In genomic region chr10:100373298-100374136, GRCh38 we compare ENCODE assay signal across 8 cellular contexts. TPM values are rescaled to one million over a fixed set of nuclear protein-coding genes. Genes with fewer than 3 reads are reported as not detected.
A peak's percentile ranks its signal among the peaks of the same experiment; 100 is the strongest.
DNase-seq lines count a peak whose midpoint lies in the region; ATAC-seq and TF ChIP-seq lines count a peak whose summit lies in the region.

No MANE protein-coding gene starts in this region.

- TF ChIP-seq CTCF in osteocyte (IDR thresholded peaks at IDR 0.05) = no peak

- POLR2A ChIA-PET in activated naive CD8-positive, alpha-beta T cell treated with anti-CD3 and anti-CD28 coated beads, Interleukin-2, amount 10 ng/mL, durations not matched to agents 7 days and 5 days (lab: Charles Lee) = interaction anchor here (0.6 to 4.4 kb wide), 12 partner anchors 8 to 162 kb away, joined by 3 to 131 read pairs (median 3); partner anchors contain the start of genes HIF1AN and SCD

- H3K27ac ChIP-seq in thymus (ENCODE audit: low read depth) = peak overlapping the region; percentile 99

- no peaks in the 10 kb centered on the region for H3K36me3 ChIP-seq in thymus (ENCODE audit: control insufficient read depth, insufficient read depth)

- peak overlapping the region; percentile 55 for H3K4me3 ChIP-seq in thymus (ENCODE audit: low read length)

- no peaks in the 10 kb centered on the region for H3K27me3 ChIP-seq in thymus (ENCODE audit: control insufficient read depth, insufficient read depth)

- under 1% methylated on average over 44 of the region's 44 CpGs for WGBS in thymus

- intact Hi-C loops in Right ventricle myocardium inferior (cut with DNase I) = loop anchor here (5.0 kb wide), 1 partner anchor 86 kb away; the partner anchor contains the start of gene BLOC1S2

- H3K27me3 Mint-ChIP-seq in activated naive CD8-positive, alpha-beta T cell treated with anti-CD3 and anti-CD28 coated beads, Interleukin-2, amount 10 ng/mL, durations not matched to agents 7 days and 5 days = no peaks in the 10 kb centered on the region
- H3K27me3 Mint-ChIP-seq in osteocyte (ENCODE audit: unreplicated experiment) = no peaks in the 10 kb centered on the region

- H3K4me1 Mint-ChIP-seq in activated naive CD8-positive, alpha-beta T cell treated with anti-CD3 and anti-CD28 coated beads, Interleukin-2, amount 10 ng/mL, durations not matched to agents 7 days and 5 days = peaks cover 35% of the 10 kb centered on the region
- peaks cover 15% of the 10 kb centered on the region for H3K4me1 Mint-ChIP-seq in osteocyte (ENCODE audit: unreplicated experiment)

- H3K4me1 ChIP-seq in thymus (ENCODE audit: control insufficient read depth, insufficient read depth, low read length) = peaks cover 34% of the 10 kb centered on the region

- H3K9me3 ChIP-seq in thymus (ENCODE audit: control insufficient read depth) = no peaks in the 10 kb centered on the region

- no peaks in the 10 kb centered on the region for H3K9me3 Mint-ChIP-seq in activated naive CD8-positive, alpha-beta T cell treated with anti-CD3 and anti-CD28 coated beads, Interleukin-2, amount 10 ng/mL, durations not matched to agents 7 days and 5 days
- no peaks in the 10 kb centered on the region for H3K9me3 Mint-ChIP-seq in osteocyte (ENCODE audit: unreplicated experiment)

- H3K36me3 Mint-ChIP-seq in activated naive CD8-positive, alpha-beta T cell treated with anti-CD3 and anti-CD28 coated beads, Interleukin-2, amount 10 ng/mL, durations not matched to agents 7 days and 5 days = peaks cover 3% of the 10 kb centered on the region
- H3K36me3 Mint-ChIP-seq in osteocyte (ENCODE audit: unreplicated experiment) = no peaks in the 10 kb centered on the region

- no peak overlapping the region for H3K27ac Mint-ChIP-seq in activated naive CD8-positive, alpha-beta T cell treated with anti-CD3 and anti-CD28 coated beads, Interleukin-2, amount 10 ng/mL, durations not matched to agents 7 days and 5 days
- no peak overlapping the region for H3K27ac Mint-ChIP-seq in osteocyte (ENCODE audit: unreplicated experiment)

- peak; percentile 92 for ATAC-seq in HG02623 (IDR thresholded peaks at IDR 0.05; ENCODE audit: unreplicated experiment)
- peak; percentile 95 for ATAC-seq in SK-N-SH treated with all-trans-retinoic acid at 6 μM for 48 hours
- peak; percentile 87 for ATAC-seq in activated naive CD8-positive, alpha-beta T cell treated with anti-CD3 and anti-CD28 coated beads, Interleukin-2, amount 10 ng/mL, durations not matched to agents 7 days and 5 days (ENCODE audit: low read depth)
- ATAC-seq in Right ventricle myocardium inferior = peak; percentile 97

- DNase-seq in NCI-H1092 treated with DMSO at 0.1 percent for 48 hours (lab: John Stamatoyannopoulos, UW) = peak; percentile 92
- peak; percentile 88 for DNase-seq in activated naive CD8-positive, alpha-beta T cell treated with anti-CD3 and anti-CD28 coated beads, Interleukin-2, amount 10 ng/mL, durations not matched to agents 7 days and 5 days
- DNase-seq in Right ventricle myocardium inferior (ENCODE audit: missing footprints) = peak; percentile 98
- peak; percentile 98 for DNase-seq in osteocyte (ENCODE audit: extremely low spot score, unreplicated experiment)

- no peak overlapping the region for H3K4me3 Mint-ChIP-seq in activated naive CD8-positive, alpha-beta T cell treated with anti-CD3 and anti-CD28 coated beads, Interleukin-2, amount 10 ng/mL, durations not matched to agents 7 days and 5 days
- no peak overlapping the region for H3K4me3 Mint-ChIP-seq in osteocyte (ENCODE audit: unreplicated experiment)

- TF ChIP-seq POLR2A in GM10847 (IDR thresholded peaks at IDR 0.05; ENCODE audit: extremely low read depth, insufficient read length) = peak; percentile 50

TF ChIP-seq in SK-N-SH treated with all-trans-retinoic acid at 6 μM for 48 hours, 23 proteins besides CTCF, POLR2A, EP300 and RAD21:
- TF ChIP-seq GLIS3 (CRISPR knock-in tag; IDR thresholded peaks at IDR 0.05) (no peak), ARNTL (CRISPR knock-in tag; IDR thresholded peaks at IDR 0.05; ENCODE audit: borderline replicate concordance, low read depth) (no peak), TSHZ2 (CRISPR knock-in tag; IDR thresholded peaks at IDR 0.05) (0 out of 2 replicates have a peak, but pooled peaks have one; percentile 13), TCF4 (CRISPR knock-in tag; IDR thresholded peaks at IDR 0.05; ENCODE audit: borderline replicate concordance) (peak; percentile 5; the same call in 1 of the 2 replicates), ZNF8 (CRISPR knock-in tag; IDR thresholded peaks at IDR 0.05) (no peak), SNAI2 (CRISPR knock-in tag; IDR thresholded peaks at IDR 0.05) (no peak), ISL1 (CRISPR knock-in tag; IDR thresholded peaks at IDR 0.05) (no peak)
- TF ChIP-seq, protein P1, sequence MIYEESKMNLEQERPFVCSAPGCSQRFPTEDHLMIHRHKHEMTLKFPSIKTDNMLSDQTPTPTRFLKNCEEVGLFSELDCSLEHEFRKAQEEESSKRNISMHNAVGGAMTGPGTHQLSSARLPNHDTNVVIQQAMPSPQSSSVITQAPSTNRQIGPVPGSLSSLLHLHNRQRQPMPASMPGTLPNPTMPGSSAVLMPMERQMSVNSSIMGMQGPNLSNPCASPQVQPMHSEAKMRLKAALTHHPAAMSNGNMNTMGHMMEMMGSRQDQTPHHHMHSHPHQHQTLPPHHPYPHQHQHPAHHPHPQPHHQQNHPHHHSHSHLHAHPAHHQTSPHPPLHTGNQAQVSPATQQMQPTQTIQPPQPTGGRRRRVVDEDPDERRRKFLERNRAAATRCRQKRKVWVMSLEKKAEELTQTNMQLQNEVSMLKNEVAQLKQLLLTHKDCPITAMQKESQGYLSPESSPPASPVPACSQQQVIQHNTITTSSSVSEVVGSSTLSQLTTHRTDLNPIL (CRISPR knock-in tag; IDR thresholded peaks at IDR 0.05; ENCODE audit: low read depth) = 0 out of 2 replicates have a peak, but pooled peaks have one; percentile 16
- TF ChIP-seq, protein P2, sequence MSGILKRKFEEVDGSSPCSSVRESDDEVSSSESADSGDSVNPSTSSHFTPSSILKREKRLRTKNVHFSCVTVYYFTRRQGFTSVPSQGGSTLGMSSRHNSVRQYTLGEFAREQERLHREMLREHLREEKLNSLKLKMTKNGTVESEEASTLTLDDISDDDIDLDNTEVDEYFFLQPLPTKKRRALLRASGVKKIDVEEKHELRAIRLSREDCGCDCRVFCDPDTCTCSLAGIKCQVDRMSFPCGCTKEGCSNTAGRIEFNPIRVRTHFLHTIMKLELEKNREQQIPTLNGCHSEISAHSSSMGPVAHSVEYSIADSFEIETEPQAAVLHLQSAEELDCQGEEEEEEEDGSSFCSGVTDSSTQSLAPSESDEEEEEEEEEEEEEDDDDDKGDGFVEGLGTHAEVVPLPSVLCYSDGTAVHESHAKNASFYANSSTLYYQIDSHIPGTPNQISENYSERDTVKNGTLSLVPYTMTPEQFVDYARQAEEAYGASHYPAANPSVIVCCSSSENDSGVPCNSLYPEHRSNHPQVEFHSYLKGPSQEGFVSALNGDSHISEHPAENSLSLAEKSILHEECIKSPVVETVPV (CRISPR knock-in tag; IDR thresholded peaks at IDR 0.05) = no peak

RNA-seq across cellular contexts. Expression of gene SCD, which starts 26.5 kb away (rescaled TPM):
- 100 to 1,000 TPM; 212 to 220 TPM for total RNA-seq in activated naive CD8-positive, alpha-beta T cell treated with anti-CD3 and anti-CD28 coated beads, Interleukin-2, amount 10 ng/mL, durations not matched to agents 7 days and 5 days
- total RNA-seq in Right ventricle myocardium inferior (53.6 TPM), osteocyte (77.9 and 81.4 TPM in 2 replicates)
- 26.0 TPM for polyA plus RNA-seq in thymus

RNA-seq across cellular contexts. Expression of gene PKD2L1, which starts 43.5 kb away (rescaled TPM):
- not detected for total RNA-seq in activated naive CD8-positive, alpha-beta T cell treated with anti-CD3 and anti-CD28 coated beads, Interleukin-2, amount 10 ng/mL, durations not matched to agents 7 days and 5 days
- total RNA-seq in Right ventricle myocardium inferior (not detected), osteocyte (not detected in 2 replicates)
- 6.1 TPM for polyA plus RNA-seq in thymus

Comparison
In these comparisons a context has a peak if more than half of its experiments do, and no peak if none do; other contexts are left out.
1. Peak in every context shown above with its lines: DNase-seq, ATAC-seq, H3K4me3 ChIP-seq and H3K27ac ChIP-seq.